ENCODE assay signal across 11 cellular contexts in genomic region chr16:57341441-57342303, GRCh38. TPM values are rescaled to one million over a fixed set of nuclear protein-coding genes. Genes with fewer than 3 reads are reported as not detected.
A peak's percentile ranks its signal among the peaks of the same experiment; 100 is the strongest.
DNase-seq lines count a peak whose midpoint lies in the region; ATAC-seq and TF ChIP-seq lines count a peak whose summit lies in the region.
"Had no signal": no experiment of that assay in that cellular context is flagged by ENCODE, and none has a peak within 500 bp of the region (broad histone marks: within the 10 kb centered on the region; RNA-seq: fewer than 3 reads in every experiment).

No MANE protein-coding gene starts in this region.

- H2BK12ac ChIP-seq in mesenchymal stem cell (ENCODE audit: low read length in 2 of 2) = no peak overlapping the region
- H2BK12ac ChIP-seq in H9 (ENCODE audit: insufficient read length, low read depth, low read length) = no peak overlapping the region

- 32% methylated on average over 8 of the region's 8 CpGs for WGBS in mesenchymal stem cell
- no CpG with 5 or more reads among the region's 8 CpGs for WGBS in H9 (ENCODE audit: extremely low coverage, insufficient read length, low lambda C conversion rate)
- 75 to 79% (median 76%) methylated on average over 8 of the region's 8 CpGs for WGBS in heart left ventricle, 4 donors

- H3K18ac ChIP-seq in mesenchymal stem cell (ENCODE audit: low read depth in 1 of 2, low read length in 2 of 2) = peak overlapping the region in 1 of 2 experiments; percentile 7
- H3K18ac ChIP-seq in H9 (ENCODE audit: insufficient read length, low read depth, low read length) = no peak overlapping the region

- H3K56ac ChIP-seq in H9 (ENCODE audit: insufficient read length, low read depth, low read length) = no peak overlapping the region

- no peaks in the 10 kb centered on the region for H3K79me2 ChIP-seq in H9 (ENCODE audit: insufficient read depth, low read length)

- no peak for ATAC-seq in heart left ventricle
- no peak for ATAC-seq in naive thymus-derived CD4-positive, alpha-beta T cell
- ATAC-seq: natural killer cell had no signal

- H2BK15ac ChIP-seq in mesenchymal stem cell (ENCODE audit: low read depth, poor library complexity, severe bottlenecking) (peak overlapping the region; percentile 15), H9 (ENCODE audit: low read depth, low read length) (no peak overlapping the region)

- H3K27me3 Mint-ChIP-seq in activated CD4-positive, alpha-beta T cell treated with anti-CD3 and anti-CD28 coated beads, Interleukin-2, amount 10 ng/mL, durations not matched to agents 7 days and 5 days = peaks cover 16% of the 10 kb centered on the region
- H3K27me3 Mint-ChIP-seq in H9 (ENCODE audit: low read depth) = peaks cover 3% of the 10 kb centered on the region
- peaks cover 17 to 54% (median 32%) of the 10 kb centered on the region in 5 donors for H3K27me3 Mint-ChIP-seq in naive thymus-derived CD4-positive, alpha-beta T cell

- H3K23ac ChIP-seq in mesenchymal stem cell (ENCODE audit: low read length in 2 of 2) = no peak overlapping the region
- H3K23ac ChIP-seq in H9 (ENCODE audit: insufficient read length, low read depth, low read length) = no peak overlapping the region

- H2AK5ac ChIP-seq in mesenchymal stem cell (ENCODE audit: low read length, severe bottlenecking) (no peak overlapping the region), H9 (ENCODE audit: insufficient read length, low read length) (no peak overlapping the region)

- no peak overlapping the region for H3K27ac Mint-ChIP-seq in activated CD4-positive, alpha-beta T cell treated with anti-CD3 and anti-CD28 coated beads, Interleukin-2, amount 10 ng/mL, durations not matched to agents 7 days and 5 days
- no peak overlapping the region for H3K27ac Mint-ChIP-seq in H9
- no peak overlapping the region for H3K27ac Mint-ChIP-seq in naive thymus-derived CD4-positive, alpha-beta T cell
- H3K27ac Mint-ChIP-seq: brain, natural killer cell had no signal

- no peak overlapping the region for H3K4me3 Mint-ChIP-seq in activated CD4-positive, alpha-beta T cell treated with anti-CD3 and anti-CD28 coated beads, Interleukin-2, amount 10 ng/mL, durations not matched to agents 7 days and 5 days
- no peak overlapping the region for H3K4me3 Mint-ChIP-seq in H9
- H3K4me3 Mint-ChIP-seq in naive thymus-derived CD4-positive, alpha-beta T cell = no peak overlapping the region
- H3K4me3 Mint-ChIP-seq: brain, natural killer cell had no signal

- no peak overlapping the region for H3T11ph ChIP-seq in H9 (ENCODE audit: low read length)

- H3K4me1 Mint-ChIP-seq in activated CD4-positive, alpha-beta T cell treated with anti-CD3 and anti-CD28 coated beads, Interleukin-2, amount 10 ng/mL, durations not matched to agents 7 days and 5 days = peaks cover 6% of the 10 kb centered on the region
- no peaks in the 10 kb centered on the region for H3K4me1 Mint-ChIP-seq in H9
- peaks cover 0 to 26% (median 16%) of the 10 kb centered on the region in 7 donors for H3K4me1 Mint-ChIP-seq in naive thymus-derived CD4-positive, alpha-beta T cell
- H3K4me1 Mint-ChIP-seq: brain had no signal

- intact Hi-C loops in heart left ventricle (cut with DNase I) = no loop called here
- intact Hi-C loops in naive thymus-derived CD4-positive, alpha-beta T cell (cut with micrococcal nuclease) = no loop called here

- H3K4me3 ChIP-seq in brain microvascular endothelial cell (ENCODE audit: low read depth, low read length) = no peak overlapping the region
- no peak overlapping the region for H3K4me3 ChIP-seq in mesenchymal stem cell (ENCODE audit: insufficient read depth in 1 of 2, low read depth in 1 of 2, low read length in 2 of 2)
- no peak overlapping the region for H3K4me3 ChIP-seq in heart left ventricle
- H3K4me3 ChIP-seq in naive thymus-derived CD4-positive, alpha-beta T cell (ENCODE audit: low read length) = no peak overlapping the region

- H3K23me2 ChIP-seq in H9 (ENCODE audit: insufficient read length, low read depth, low read length, poor library complexity, severe bottlenecking) = no peaks in the 10 kb centered on the region

- no peak overlapping the region for H2BK120ac ChIP-seq in mesenchymal stem cell (ENCODE audit: low read depth, low read length)
- H2BK120ac ChIP-seq in H9 (ENCODE audit: low read depth, low read length, poor library complexity, severe bottlenecking) = no peak overlapping the region

- H3K79me1 ChIP-seq in mesenchymal stem cell (replicated peaks; ENCODE audit: low read length, poor library complexity, severe bottlenecking) = no peaks in the 10 kb centered on the region
- H3K79me1 ChIP-seq in H9 (ENCODE audit: insufficient read depth, low read depth, low read length, poor library complexity, severe bottlenecking) = no peaks in the 10 kb centered on the region

- H3K4ac ChIP-seq in mesenchymal stem cell (ENCODE audit: low read depth in 1 of 2, low read length in 2 of 2) (no peak overlapping the region), H9 (ENCODE audit: low read depth, low read length) (no peak overlapping the region)

- peak overlapping the region; percentile 11 for H3K4me2 ChIP-seq in mesenchymal stem cell (ENCODE audit: low read length, poor library complexity, severe bottlenecking)
- H3K4me2 ChIP-seq in H9 (ENCODE audit: insufficient read depth, insufficient read length, low read length) = no peak overlapping the region

- no peaks in the 10 kb centered on the region for H3K36me3 Mint-ChIP-seq in activated CD4-positive, alpha-beta T cell treated with anti-CD3 and anti-CD28 coated beads, Interleukin-2, amount 10 ng/mL, durations not matched to agents 7 days and 5 days (ENCODE audit: low read depth)
- no peaks in the 10 kb centered on the region for H3K36me3 Mint-ChIP-seq in H9 (ENCODE audit: insufficient read depth in 1 of 3, low read depth in 3 of 3)
- H3K36me3 Mint-ChIP-seq in naive thymus-derived CD4-positive, alpha-beta T cell = peaks cover 0 to 10% (median 4%) of the 10 kb centered on the region in 5 donors
- H3K36me3 Mint-ChIP-seq: brain, natural killer cell had no signal

- DNase-seq in LHCN-M2 (ENCODE audit: low read depth) = peak; percentile 82
- peak; percentile 80 for DNase-seq in brain microvascular endothelial cell
- DNase-seq in mesenchymal stem cell = peak; percentile 88
- DNase-seq in activated CD4-positive, alpha-beta T cell treated with anti-CD3 and anti-CD28 coated beads, Interleukin-2, amount 10 ng/mL, durations not matched to agents 7 days and 5 days = no peak
- no peak for DNase-seq in H9
- DNase-seq in heart left ventricle = no peak
- DNase-seq in naive thymus-derived CD4-positive, alpha-beta T cell = no peak
- DNase-seq: natural killer cell had no signal

- H3K36me3 ChIP-seq in brain microvascular endothelial cell (replicated peaks) = no peaks in the 10 kb centered on the region
- H3K36me3 ChIP-seq in mesenchymal stem cell (ENCODE audit: control insufficient read depth in 1 of 2, insufficient read depth in 2 of 2, low read depth in 1 of 2, low read length in 2 of 2) = no peaks in the 10 kb centered on the region
- H3K36me3 ChIP-seq in heart left ventricle = no peaks in the 10 kb centered on the region
- no peaks in the 10 kb centered on the region for H3K36me3 ChIP-seq in naive thymus-derived CD4-positive, alpha-beta T cell (ENCODE audit: control insufficient read depth in 2 of 3, insufficient read depth in 3 of 3, low read length in 3 of 3)

- no peak overlapping the region for H4K8ac ChIP-seq in mesenchymal stem cell (ENCODE audit: low read length)
- H4K8ac ChIP-seq in H9 (replicated peaks; ENCODE audit: insufficient read length, low read depth, low read length) = no peak overlapping the region

- H3K14ac ChIP-seq in mesenchymal stem cell (ENCODE audit: low read length in 2 of 2) (no peak overlapping the region), H9 (ENCODE audit: insufficient read depth, low read length) (no peak overlapping the region)

- in situ Hi-C loops in brain microvascular endothelial cell (cut with HindIII; ENCODE audit: low pct_ligation_motif_present, low sequenced_read_pairs) = no loop called here

- POLR2A ChIA-PET in activated CD4-positive, alpha-beta T cell treated with anti-CD3 and anti-CD28 coated beads, Interleukin-2, amount 10 ng/mL, durations not matched to agents 7 days and 5 days (lab: Charles Lee) = interaction anchor here (0.7 kb wide), 1 partner anchor 106 kb away, joined by 3 read pairs; the partner anchor contains the start of genes CIAPIN1 and COQ9
- POLR2A ChIA-PET in naive thymus-derived CD4-positive, alpha-beta T cell (lab: Charles Lee) = no interaction called here

- H4K5ac ChIP-seq in H9 (ENCODE audit: insufficient read length, low read depth, low read length) = no peak overlapping the region

- TF ChIP-seq CTCF in C4-2B (conservative IDR thresholded peaks at IDR 0.05) (no peak), brain microvascular endothelial cell (IDR thresholded peaks at IDR 0.05; ENCODE audit: low read depth, low read length, missing control alignments) (no peak), H9 (conservative IDR thresholded peaks at IDR 0.05) (no peak), heart left ventricle (IDR thresholded peaks at IDR 0.05) (no peak)

- no peak overlapping the region for H2BK20ac ChIP-seq in H9 (ENCODE audit: low read depth, low read length, poor library complexity, severe bottlenecking)

- H3K4me1 ChIP-seq in mesenchymal stem cell (ENCODE audit: control insufficient read depth, insufficient read depth, low read depth, low read length) = peaks cover 7% of the 10 kb centered on the region
- H3K4me1 ChIP-seq in H9 (ENCODE audit: insufficient read depth, low read length) = no peaks in the 10 kb centered on the region
- H3K4me1 ChIP-seq in heart left ventricle = peaks cover 0 to 23% (median 0%) of the 10 kb centered on the region in 12 donors
- no peaks in the 10 kb centered on the region for H3K4me1 ChIP-seq in naive thymus-derived CD4-positive, alpha-beta T cell (ENCODE audit: control insufficient read depth in 2 of 2, insufficient read depth in 2 of 2, low read length in 2 of 2)

- CTCF ChIA-PET in activated CD4-positive, alpha-beta T cell treated with anti-CD3 and anti-CD28 coated beads, Interleukin-2, amount 10 ng/mL, durations not matched to agents 7 days and 5 days (lab: Charles Lee) = interaction anchor here (1.5 kb wide), 1 partner anchor 75 kb away, joined by 5 read pairs; no protein-coding TSS in a partner anchor
- CTCF ChIA-PET in naive thymus-derived CD4-positive, alpha-beta T cell (lab: Charles Lee) = no interaction called here

- H4K91ac ChIP-seq in mesenchymal stem cell (ENCODE audit: low read length) (no peak overlapping the region), H9 (ENCODE audit: insufficient read length, low read depth, low read length) (no peak overlapping the region)

- H2BK5ac ChIP-seq in mesenchymal stem cell (ENCODE audit: low read depth, low read length, poor library complexity, severe bottlenecking) (no peak overlapping the region), H9 (ENCODE audit: insufficient read length, low read length) (no peak overlapping the region)

- H3K27ac ChIP-seq in C4-2B (peak overlapping the region; percentile 57), brain microvascular endothelial cell (no peak overlapping the region), mesenchymal stem cell (ENCODE audit: low read length, poor library complexity, severe bottlenecking) (no peak overlapping the region), H9 (ENCODE audit: insufficient read length, low read depth, low read length) (no peak overlapping the region), heart left ventricle (no peak overlapping the region)
- no peak overlapping the region for H3K27ac ChIP-seq in naive thymus-derived CD4-positive, alpha-beta T cell (ENCODE audit: low read depth, low read length)

- H3K27me3 ChIP-seq in brain microvascular endothelial cell (replicated peaks) = no peaks in the 10 kb centered on the region
- peaks cover 8 to 11% of the 10 kb centered on the region in 2 experiments for H3K27me3 ChIP-seq in mesenchymal stem cell (ENCODE audit: control insufficient read depth in 1 of 2, insufficient read depth in 1 of 2, low read length in 2 of 2)
- no peaks in the 10 kb centered on the region for H3K27me3 ChIP-seq in H9 (ENCODE audit: insufficient read depth, low read length)
- H3K27me3 ChIP-seq in heart left ventricle = no peaks in the 10 kb centered on the region
- H3K27me3 ChIP-seq in naive thymus-derived CD4-positive, alpha-beta T cell (ENCODE audit: control insufficient read depth in 2 of 2, insufficient read depth in 2 of 2, low read length in 2 of 2) = no peaks in the 10 kb centered on the region

- H3K9me3 ChIP-seq in mesenchymal stem cell (ENCODE audit: control insufficient read depth, low read length) (peaks cover 4% of the 10 kb centered on the region), H9 (ENCODE audit: control insufficient read depth, low read depth, low read length) (no peaks in the 10 kb centered on the region), heart left ventricle (peaks cover 0 to 10% (median 0%) of the 10 kb centered on the region in 12 donors)
- H3K9me3 ChIP-seq in naive thymus-derived CD4-positive, alpha-beta T cell (ENCODE audit: control insufficient read depth in 2 of 3, low read length in 3 of 3) = no peaks in the 10 kb centered on the region

- H4K20me1 ChIP-seq in H9 (ENCODE audit: control insufficient read depth, insufficient read depth, insufficient read length) = no peaks in the 10 kb centered on the region

- no peak for TF ChIP-seq POLR2A in heart left ventricle (IDR thresholded peaks at IDR 0.05)

- peaks cover 3% of the 10 kb centered on the region for H3K9me3 Mint-ChIP-seq in activated CD4-positive, alpha-beta T cell treated with anti-CD3 and anti-CD28 coated beads, Interleukin-2, amount 10 ng/mL, durations not matched to agents 7 days and 5 days
- H3K9me3 Mint-ChIP-seq in H9 = no peaks in the 10 kb centered on the region; a peak in 1 of 5 replicates
- H3K9me3 Mint-ChIP-seq in naive thymus-derived CD4-positive, alpha-beta T cell = peaks cover 0 to 11% (median 0%) of the 10 kb centered on the region in 11 donors
- H3K9me3 Mint-ChIP-seq: natural killer cell had no signal

- no peak overlapping the region for H2AFZ ChIP-seq in mesenchymal stem cell (ENCODE audit: low read depth, low read length)
- no peak overlapping the region for H2AFZ ChIP-seq in H9 (ENCODE audit: low read length)

- H3K9ac ChIP-seq in mesenchymal stem cell (ENCODE audit: low read length) (no peak overlapping the region), H9 (ENCODE audit: extremely low read depth, insufficient read length, low read length) (no peak overlapping the region)

RNA-seq across cellular contexts. Expression of gene CCL22, which starts 16.9 kb away (rescaled TPM):
- total RNA-seq in LHCN-M2 (2014; rRNA removed) (not detected in 2 replicates), H9 (2021) (0.09 TPM in 1 of 2 replicates, not detected in the other), heart left ventricle (under 1 TPM in 5 of 9 donors, not detected in 4; 0.10 to 0.24 (median 0.13) TPM)
- polyA plus RNA-seq in LHCN-M2 (2012) = not detected
- not detected for polyA plus RNA-seq in mesenchymal stem cell (2013, experiment 1 of 2)
- not detected for polyA plus RNA-seq in mesenchymal stem cell (2013, experiment 2 of 2)
- under 1 TPM; 0.50 to 0.74 TPM for total RNA-seq in activated CD4-positive, alpha-beta T cell treated with anti-CD3 and anti-CD28 coated beads, Interleukin-2, amount 10 ng/mL, durations not matched to agents 7 days and 5 days
- polyA plus RNA-seq in heart left ventricle = under 1 TPM in 1 of 2 donors, not detected in 1; 0.06 TPM
- total RNA-seq in naive thymus-derived CD4-positive, alpha-beta T cell = 1 to 10 TPM in 1 of 5 experiments, under 1 TPM in 3, not detected in 1; 0.17 to 1.9 (median 0.48) TPM
- not detected for polyA plus RNA-seq in naive thymus-derived CD4-positive, alpha-beta T cell

RNA-seq across cellular contexts. Expression of gene CX3CL1, which starts 30.6 kb away (rescaled TPM):
- not detected in 2 replicates for total RNA-seq in LHCN-M2 (2014; rRNA removed)
- not detected for polyA plus RNA-seq in LHCN-M2 (2012)
- polyA plus RNA-seq in mesenchymal stem cell (2013, experiment 1 of 2) = 1.5 TPM
- 1.5 TPM for polyA plus RNA-seq in mesenchymal stem cell (2013, experiment 2 of 2)
- total RNA-seq in activated CD4-positive, alpha-beta T cell treated with anti-CD3 and anti-CD28 coated beads, Interleukin-2, amount 10 ng/mL, durations not matched to agents 7 days and 5 days = not detected
- 1.6 and 1.7 TPM in 2 replicates for total RNA-seq in H9 (2021)
- 10 to 100 TPM in 8 of 9 donors, 1 to 10 TPM in 1; 8.3 to 59.5 (median 15.4) TPM for total RNA-seq in heart left ventricle
- 10 to 100 TPM; 13.7 to 15.5 TPM for polyA plus RNA-seq in heart left ventricle
- not detected for total RNA-seq in naive thymus-derived CD4-positive, alpha-beta T cell
- not detected for polyA plus RNA-seq in naive thymus-derived CD4-positive, alpha-beta T cell
- total RNA-seq: natural killer cell; T-helper 1 cell treated with Interleukin-12 subunit alpha and Interleukin-12 subunit beta and Interleukin-4 antibody, amounts not matched to agents 30 ng/mL and 1 ng/mL, for 36 hours had no signal

RNA-seq across cellular contexts. Expression of gene PLLP, which starts 57.2 kb away (rescaled TPM):
- total RNA-seq in LHCN-M2 (2014; rRNA removed) (not detected in 2 replicates), H9 (2021) (1.8 and 2.0 TPM in 2 replicates), heart left ventricle (10 to 100 TPM in 1 of 9 donors, 1 to 10 TPM in 8; 2.0 to 14.8 (median 2.4) TPM)
- 0.30 TPM for polyA plus RNA-seq in LHCN-M2 (2012)
- 0.11 TPM for polyA plus RNA-seq in mesenchymal stem cell (2013, experiment 1 of 2)
- 0.03 TPM for polyA plus RNA-seq in mesenchymal stem cell (2013, experiment 2 of 2)
- total RNA-seq in activated CD4-positive, alpha-beta T cell treated with anti-CD3 and anti-CD28 coated beads, Interleukin-2, amount 10 ng/mL, durations not matched to agents 7 days and 5 days = under 1 TPM; 0.40 to 0.55 TPM
- polyA plus RNA-seq in heart left ventricle = 10 to 100 TPM in 1 of 2 donors, 1 to 10 TPM in 1; 8.2 to 10.4 TPM
- 1 to 10 TPM in 4 of 5 experiments, under 1 TPM in 1; 0.36 to 8.4 (median 3.3) TPM for total RNA-seq in naive thymus-derived CD4-positive, alpha-beta T cell
- 10 to 100 TPM; 10.0 to 26.0 TPM for polyA plus RNA-seq in naive thymus-derived CD4-positive, alpha-beta T cell
- total RNA-seq: natural killer cell had no signal

Comparison
In these comparisons a context has a peak if more than half of its experiments do, and no peak if none do; other contexts are left out.
1. DNase-seq: peak in LHCN-M2 (single experiment), brain microvascular endothelial cell (single experiment) and mesenchymal stem cell (single experiment); none in activated CD4-positive, alpha-beta T cell treated with anti-CD3 and anti-CD28 coated beads, Interleukin-2, amount 10 ng/mL, durations not matched to agents 7 days and 5 days (single experiment), H9 (single experiment), heart left ventricle (0 of 5) and naive thymus-derived CD4-positive, alpha-beta T cell (0 of 9).